In the genomic region with DNA sequence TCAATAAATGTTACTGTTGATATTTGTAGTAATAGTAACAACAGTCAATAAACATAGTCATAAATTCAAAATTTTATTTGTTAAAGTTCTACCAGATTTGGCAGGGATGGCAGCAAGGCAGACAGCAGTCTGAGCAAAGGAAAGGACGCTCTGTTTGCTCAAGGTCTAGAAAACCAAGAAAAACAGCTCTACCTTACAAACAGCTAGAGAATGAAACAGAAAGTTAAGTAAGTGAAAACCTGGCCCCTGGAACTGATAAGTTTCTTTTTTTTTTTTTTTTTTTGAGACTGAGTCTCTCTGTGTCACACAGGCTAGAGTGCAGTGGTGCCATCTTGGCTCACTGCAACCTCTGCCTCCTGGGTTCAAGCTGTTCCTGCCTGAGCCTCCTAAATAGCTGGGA, we compare ENCODE assay signal across 20 cellular contexts. TPM values are rescaled to one million over a fixed set of nuclear protein-coding genes. Genes with fewer than 3 reads are reported as not detected.
DNase-seq lines count a peak whose midpoint lies in the region; ATAC-seq and TF ChIP-seq lines count a peak whose summit lies in the region.
"Had no signal": no experiment of that assay in that cellular context is flagged by ENCODE, and none has a peak within 500 bp of the region (broad histone marks: within the 10 kb centered on the region; RNA-seq: fewer than 3 reads in every experiment).

No MANE protein-coding gene starts in this region.

- ATAC-seq in GM18867 (IDR thresholded peaks at IDR 0.05; ENCODE audit: unreplicated experiment) = peak; percentile 89
- ATAC-seq in GM19467 (IDR thresholded peaks at IDR 0.05; ENCODE audit: unreplicated experiment) = peak; percentile 74
- ATAC-seq in HG03025 (IDR thresholded peaks at IDR 0.05; ENCODE audit: low FRiP score, unreplicated experiment) = peak; percentile 87
- ATAC-seq: activated naive CD8-positive, alpha-beta T cell treated with anti-CD3 and anti-CD28 coated beads, Interleukin-2, amount 50 U/mL, for 24 hours; K562; left colon; mucosa of descending colon; upper lobe of right lung had no signal

- no peak for TF ChIP-seq CTCF in prostate gland (IDR thresholded peaks at IDR 0.05)

- H3K27ac ChIP-seq in prostate gland = peak overlapping the region; percentile 20 to 43
- H3K27ac ChIP-seq: neural progenitor cell, upper lobe of right lung had no signal

- H3K4me3 ChIP-seq in prostate gland = no peak overlapping the region
- H3K4me3 ChIP-seq: K562, mucosa of descending colon, neural progenitor cell, smooth muscle cell, upper lobe of right lung had no signal

- H3K9me3 ChIP-seq in prostate gland = no peaks in the 10 kb centered on the region
- H3K9me3 ChIP-seq: mucosa of descending colon, upper lobe of right lung had no signal

- peaks cover 6% of the 10 kb centered on the region for H3K4me1 ChIP-seq in prostate gland (replicated peaks)
- H3K4me1 ChIP-seq: upper lobe of right lung had no signal

- no peak for DNase-seq in prostate gland (ENCODE audit: low spot score)
- no peak for DNase-seq in NCI-H1930 (lab: John Stamatoyannopoulos, UW)
- no peak for DNase-seq in activated T-cell treated with anti-CD3 and anti-CD28 coated beads, Interleukin-2, amount 50 U/mL, for 48 hours
- no peak for DNase-seq in NCI-H1436 treated with DMSO at 0.1 percent for 48 hours (lab: John Stamatoyannopoulos, UW)
- DNase-seq: activated CD4-positive, alpha-beta T cell treated with anti-CD3 and anti-CD28 coated beads for 4 hours; activated naive CD8-positive, alpha-beta T cell treated with anti-CD3 and anti-CD28 coated beads, Interleukin-2, amount 50 U/mL, for 24 hours; AML-193; left colon; mucosa of descending colon; NCI-H2081; NCI-H510A treated with DMSO at 0.1 percent for 48 hours; stimulated activated CD4-positive, alpha-beta T cell treated with anti-CD3 and anti-CD28 coated beads, Interleukin-4, amount 100 ng/mL, for 4 hours; SW 1271; upper lobe of right lung had no signal

- H3K36me3 ChIP-seq in prostate gland = no peaks in the 10 kb centered on the region
- H3K36me3 ChIP-seq: neural progenitor cell, upper lobe of right lung had no signal

- no peaks in the 10 kb centered on the region for H3K27me3 ChIP-seq in prostate gland (replicated peaks; ENCODE audit: insufficient read depth)
- H3K27me3 ChIP-seq: neural progenitor cell, upper lobe of right lung had no signal

- intact Hi-C loops in prostate gland (cut with DNase I) = no loop called here

- no peak for TF ChIP-seq POLR2A in prostate gland (IDR thresholded peaks at IDR 0.05)

- WGBS in prostate gland = 45% methylated on average over 1 of the region's 1 CpG

RNA-seq across cellular contexts. Expression of a gene that starts 27.9 kb away (rescaled TPM):
- total RNA-seq in prostate gland = 1 to 10 TPM; 4.5 to 5.3 TPM
- total RNA-seq: K562 had no signal
